8 cellular contexts compared by ENCODE assay signal in the genomic region with DNA sequence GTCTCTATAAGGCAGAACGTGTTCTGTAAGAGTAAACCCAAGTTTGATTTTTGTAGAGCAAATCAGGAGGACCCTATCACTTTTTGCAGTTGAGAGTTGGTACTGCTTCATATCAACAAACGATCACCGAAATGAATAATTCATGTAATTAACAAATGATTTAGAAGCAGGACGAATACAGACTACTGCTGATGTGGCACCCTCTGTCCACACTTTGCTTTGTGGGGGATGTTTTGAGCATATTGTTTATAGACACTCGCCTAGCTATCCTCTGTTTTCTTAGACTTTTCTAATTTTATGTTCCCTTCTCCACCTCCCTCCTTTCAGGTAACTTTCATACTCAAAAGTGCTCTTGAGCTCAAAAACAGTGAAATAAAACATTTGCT. TPM values are rescaled to one million over a fixed set of nuclear protein-coding genes. Genes with fewer than 3 reads are reported as not detected.
DNase-seq lines count a peak whose midpoint lies in the region; ATAC-seq and TF ChIP-seq lines count a peak whose summit lies in the region.

No MANE protein-coding gene starts in this region.

- no peak for ATAC-seq in HG03135 (IDR thresholded peaks at IDR 0.05; ENCODE audit: unreplicated experiment)
- ATAC-seq in GM21737 (IDR thresholded peaks at IDR 0.05; ENCODE audit: unreplicated experiment), result no peak

- CTCF ChIA-PET in PC-9 (lab: Charles Lee), result no interaction called here

- no peak overlapping the region; the same call in 1 of the 2 replicates for H2AFZ ChIP-seq in PC-9

- no peaks in the 10 kb centered on the region for H3K36me3 Mint-ChIP-seq in osteocyte (ENCODE audit: unreplicated experiment)

- peaks cover 76% of the 10 kb centered on the region for H3K79me2 ChIP-seq in PC-9 (ENCODE audit: low read depth)

- no peak for TF ChIP-seq CTCF in PC-9 (conservative IDR thresholded peaks at IDR 0.05)
- TF ChIP-seq CTCF in osteocyte (IDR thresholded peaks at IDR 0.05), result no peak

- no peaks in the 10 kb centered on the region for H3K36me3 ChIP-seq in ES-I3 (ENCODE audit: insufficient read depth, low read length)
- H3K36me3 ChIP-seq in PC-9 (ENCODE audit: low read depth), result no peaks in the 10 kb centered on the region

- H3K27ac ChIP-seq in PC-9, result peak overlapping the region; percentile 97
- H3K27ac ChIP-seq in epithelial cell of prostate, result peak overlapping the region; percentile 87

- intact Hi-C loops in PC-9 (cut with micrococcal nuclease; ENCODE audit: unreplicated experiment), result no loop called here

- H3F3A ChIP-seq in PC-9 (ENCODE audit: insufficient read depth, low read depth), result peaks cover 19% of the 10 kb centered on the region

- H3K27me3 Mint-ChIP-seq in osteocyte (ENCODE audit: unreplicated experiment), result no peaks in the 10 kb centered on the region

- H3K4me1 ChIP-seq in ES-I3 (ENCODE audit: insufficient read depth, low read length) (peaks cover 19% of the 10 kb centered on the region), PC-9 (replicated peaks; ENCODE audit: insufficient read depth) (peaks cover 53% of the 10 kb centered on the region)

- H3K27me3 ChIP-seq in PC-9 (ENCODE audit: insufficient read depth, low read depth), result no peaks in the 10 kb centered on the region

- H4K20me1 ChIP-seq in PC-9 (ENCODE audit: insufficient read depth), result peaks cover 35% of the 10 kb centered on the region

- H3K4me1 Mint-ChIP-seq in osteocyte (ENCODE audit: unreplicated experiment), result peaks cover 44% of the 10 kb centered on the region

- DNase-seq in PC-9 (no peak), epithelial cell of prostate (ENCODE audit: low read depth, low spot score) (no peak), osteocyte (ENCODE audit: extremely low spot score, unreplicated experiment) (no peak), occipital lobe (lab: John Stamatoyannopoulos, UW) (no peak)
- no peak for DNase-seq in stimulated activated CD4-positive, alpha-beta T cell treated with anti-CD3 and anti-CD28 coated beads, Interleukin-2, amount 100 ng/mL, for 48 hours

- peak overlapping the region; percentile 95 for H3K4me3 ChIP-seq in PC-9

- H3K4me2 ChIP-seq in PC-9, result peak overlapping the region; percentile 84

- BruUV-seq in PC-9 (replicated peaks; lab: Mats Ljungman, UMichigan), result no TSS peak

- POLR2A ChIA-PET in PC-9 (lab: Charles Lee; ENCODE audit: unreplicated experiment), result interaction anchor here (0.7 kb wide), 1 partner anchor 175 kb away, joined by 4 read pairs; no protein-coding TSS in a partner anchor

- H3K9me3 Mint-ChIP-seq in osteocyte (ENCODE audit: unreplicated experiment), result no peaks in the 10 kb centered on the region

- H3K9me2 ChIP-seq in PC-9 (ENCODE audit: insufficient read depth), result no peaks in the 10 kb centered on the region

- H3K9ac ChIP-seq in ES-I3 (ENCODE audit: low read depth, low read length), result peak overlapping the region; percentile 93

- H3K9me3 ChIP-seq in ES-I3 (ENCODE audit: control insufficient read depth, insufficient read depth, low read length) (no peaks in the 10 kb centered on the region), PC-9 (ENCODE audit: insufficient read depth, low read depth) (no peaks in the 10 kb centered on the region)

- peak overlapping the region; percentile 93 for H3K27ac Mint-ChIP-seq in osteocyte (ENCODE audit: unreplicated experiment)

- peak overlapping the region; percentile 96 for H3K4me3 Mint-ChIP-seq in osteocyte (ENCODE audit: unreplicated experiment)

RNA-seq across cellular contexts. Expression of a gene that starts 1.6 kb away (rescaled TPM):
- total RNA-seq in PC-9 (2021) (48.8 and 55.5 TPM in 2 replicates), osteocyte (17.6 and 18.1 TPM in 2 replicates), occipital lobe (23.1 TPM)
